Comparison of ENCODE assay signal across 8 cellular contexts in the genomic region with DNA sequence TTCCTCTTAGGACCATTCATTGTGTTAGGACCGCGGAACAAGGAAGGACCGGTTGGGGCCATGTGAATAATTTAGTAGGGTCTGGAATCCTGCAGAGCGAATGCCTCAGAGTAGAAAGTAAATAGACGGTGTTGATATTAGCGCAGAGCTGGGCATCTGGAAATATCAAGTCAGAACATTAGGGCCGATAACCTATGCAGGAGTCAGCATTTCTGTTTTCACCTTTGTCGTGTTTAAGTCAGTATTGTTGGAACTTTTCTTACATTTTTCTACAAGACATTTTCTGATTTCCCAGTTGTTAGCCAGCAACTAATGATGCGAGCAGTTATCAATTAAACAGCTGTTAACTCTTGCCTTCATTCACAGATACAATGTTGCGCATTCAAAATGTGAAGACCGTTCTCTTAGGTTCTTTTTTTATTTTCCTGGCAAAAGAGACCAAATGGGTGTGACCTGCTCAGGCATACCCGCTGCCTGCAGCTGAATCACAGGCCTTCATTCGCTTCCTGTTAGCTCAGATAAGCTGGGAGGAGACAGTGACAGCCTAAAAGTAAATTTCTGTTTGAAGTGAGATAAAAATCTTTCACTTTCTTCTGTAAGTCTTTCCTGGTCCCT. TPM values are rescaled to one million over a fixed set of nuclear protein-coding genes. Genes with fewer than 3 reads are reported as not detected.
A peak's percentile ranks its signal among the peaks of the same experiment; 100 is the strongest.
DNase-seq lines count a peak whose midpoint lies in the region; ATAC-seq and TF ChIP-seq lines count a peak whose summit lies in the region.

No MANE protein-coding gene starts in this region.

- peak overlapping the region; percentile 98 for H3K4me3 Mint-ChIP-seq in activated CD4-positive, alpha-beta T cell treated with anti-CD3 and anti-CD28 coated beads for 36 hours

- DNase-seq in NCI-H1417 (lab: John Stamatoyannopoulos, UW) (peak in 2 of 3 experiments; percentile 54 to 94), NCI-H1417 treated with DMSO at 0.1 percent for 48 hours (lab: John Stamatoyannopoulos, UW) (no peak), NB4 (ENCODE audit: low read depth) (peak; percentile 36), lung (ENCODE audit: low spot score) (peak; percentile 42), iPS-NIHi7 (ENCODE audit: extremely low spot score) (no peak)
- DNase-seq in activated CD4-positive, alpha-beta T cell treated with anti-CD3 and anti-CD28 coated beads for 36 hours = peak; percentile 74
- DNase-seq in effector CD8-positive, alpha-beta T cell (lab: John Stamatoyannopoulos, UW) = peak; percentile 4
- peak; percentile 24 to 77 (median 66) for DNase-seq in stimulated activated naive CD4-positive, alpha-beta T cell (lab: John Stamatoyannopoulos, UW)

- WGBS in lung, 2 donors = 2 to 3% methylated on average over 13 of the region's 13 CpGs

- ATAC-seq in activated CD4-positive, alpha-beta T cell treated with anti-CD3 and anti-CD28 coated beads for 36 hours = peak; percentile 9
- no peak for ATAC-seq in lung (ENCODE audit: insufficient read depth, low FRiP score)

- peaks cover 5 to 18% of the 10 kb centered on the region in 2 donors for H3K4me1 ChIP-seq in lung (ENCODE audit: control insufficient read depth in 2 of 2, insufficient read depth in 2 of 2, low read length in 2 of 2)

- no peaks in the 10 kb centered on the region for H3K36me3 ChIP-seq in lung (ENCODE audit: control insufficient read depth in 2 of 2, insufficient read depth in 2 of 2, low read length in 2 of 2)

- H3K9me3 ChIP-seq in lung (ENCODE audit: control insufficient read depth in 2 of 2, insufficient read depth in 1 of 2, low read length in 1 of 2) = no peaks in the 10 kb centered on the region

- H3K4me3 ChIP-seq in NB4 (ENCODE audit: low read depth, low read length) (peak overlapping the region; percentile 67), lung (peak overlapping the region; percentile 82)

- TF ChIP-seq POLR2A in NB4 (IDR thresholded peaks at IDR 0.05; ENCODE audit: extremely low read depth, insufficient read length) = no peak

- H3K4me1 Mint-ChIP-seq in activated CD4-positive, alpha-beta T cell treated with anti-CD3 and anti-CD28 coated beads for 36 hours = peaks cover 29% of the 10 kb centered on the region

- no peaks in the 10 kb centered on the region for H3K27me3 Mint-ChIP-seq in activated CD4-positive, alpha-beta T cell treated with anti-CD3 and anti-CD28 coated beads for 36 hours

- no peaks in the 10 kb centered on the region for H3K27me3 ChIP-seq in lung (ENCODE audit: control insufficient read depth, insufficient read depth)

- peak overlapping the region; percentile 98 for H3K27ac Mint-ChIP-seq in activated CD4-positive, alpha-beta T cell treated with anti-CD3 and anti-CD28 coated beads for 36 hours

- intact Hi-C loops in activated CD4-positive, alpha-beta T cell treated with anti-CD3 and anti-CD28 coated beads for 36 hours (cut with DNase I, micrococcal nuclease) = loop anchor here in 1 of 2 experiments (1.0 to 10.0 kb wide), 9 partner anchors 32 to 1763 kb away; a partner anchor contains a TSS

- POLR2A ChIA-PET in activated CD4-positive, alpha-beta T cell treated with anti-CD3 and anti-CD28 coated beads for 36 hours (lab: Charles Lee) = interaction anchor here (0.6 to 1.7 kb wide), 5 partner anchors 8 to 1128 kb away, joined by 3 to 7 read pairs (median 4); no protein-coding TSS in a partner anchor

- TF ChIP-seq CTCF in NB4 (IDR thresholded peaks at IDR 0.05; ENCODE audit: low read depth, low read length) (no peak), lung (IDR thresholded peaks at IDR 0.05; ENCODE audit: control extremely low read depth, extremely low read depth) (no peak)

- peaks cover 31% of the 10 kb centered on the region for H3K36me3 Mint-ChIP-seq in activated CD4-positive, alpha-beta T cell treated with anti-CD3 and anti-CD28 coated beads for 36 hours (ENCODE audit: low read depth)

- CTCF ChIA-PET in activated CD4-positive, alpha-beta T cell treated with anti-CD3 and anti-CD28 coated beads for 36 hours (lab: Charles Lee) = interaction anchor here (0.7 to 1.3 kb wide), 7 partner anchors 9 to 246 kb away, joined by 3 to 4 read pairs (median 3); no protein-coding TSS in a partner anchor

- H3K27ac ChIP-seq in lung (ENCODE audit: low read depth in 1 of 2, low read length in 1 of 2) = peak overlapping the region; percentile 97 to 99

- H3K9me3 Mint-ChIP-seq in activated CD4-positive, alpha-beta T cell treated with anti-CD3 and anti-CD28 coated beads for 36 hours (ENCODE audit: low read depth) = no peaks in the 10 kb centered on the region

RNA-seq across cellular contexts. Expression of a gene that starts 1.0 kb away (rescaled TPM):
- 1,000 to 10,000 TPM; 2,479 to 3,112 TPM for total RNA-seq in activated CD4-positive, alpha-beta T cell treated with anti-CD3 and anti-CD28 coated beads for 36 hours
- 100 to 1,000 TPM; 298 to 711 TPM for total RNA-seq in lung
- 100 to 1,000 TPM; 235 to 867 TPM for polyA plus RNA-seq in lung

RNA-seq across cellular contexts. Expression of a gene that starts 34.4 kb away (rescaled TPM):
- under 1 TPM in 1 of 2 experiments, not detected in 1; 0.11 TPM for total RNA-seq in activated CD4-positive, alpha-beta T cell treated with anti-CD3 and anti-CD28 coated beads for 36 hours
- total RNA-seq in lung = 10 to 100 TPM in 1 of 2 donors, 1 to 10 TPM in 1; 4.0 to 25.2 TPM
- polyA plus RNA-seq in lung = 10 to 100 TPM in 1 of 2 donors, 1 to 10 TPM in 1; 8.4 to 13.0 TPM

RNA-seq across cellular contexts. Expression of a gene that starts 40.4 kb away (rescaled TPM):
- 10 to 100 TPM; 41.4 to 58.2 TPM for total RNA-seq in activated CD4-positive, alpha-beta T cell treated with anti-CD3 and anti-CD28 coated beads for 36 hours
- 10 to 100 TPM; 55.3 to 73.9 TPM for total RNA-seq in lung
- 10 to 100 TPM; 33.7 to 64.5 TPM for polyA plus RNA-seq in lung

Comparison
In these comparisons a context has a peak if more than half of its experiments do, and no peak if none do; other contexts are left out.
1. DNase-seq: peak in NCI-H1417 (2 of 3), NB4 (single experiment), activated CD4-positive, alpha-beta T cell treated with anti-CD3 and anti-CD28 coated beads for 36 hours (single experiment), effector CD8-positive, alpha-beta T cell (single experiment), lung (single experiment) and stimulated activated naive CD4-positive, alpha-beta T cell (6 of 6); none in NCI-H1417 treated with DMSO at 0.1 percent for 48 hours (single experiment) and iPS-NIHi7 (single experiment).
2. RNA of a gene that starts 34.4 kb away (total RNA-seq): 4.0 to 25.2 TPM in lung; 0.11 TPM in activated CD4-positive, alpha-beta T cell treated with anti-CD3 and anti-CD28 coated beads for 36 hours; every median in the first group is over 4 times any median in the second.